In genomic region chr12:80936642-80937390, GRCh38 we compare ENCODE assay signal across 8 cellular contexts. TPM values are rescaled to one million over a fixed set of nuclear protein-coding genes. Genes with fewer than 3 reads are reported as not detected.
DNase-seq lines count a peak whose midpoint lies in the region; ATAC-seq, FAIRE-seq and TF ChIP-seq lines count a peak whose summit lies in the region.

No MANE protein-coding gene starts in this region.

- no peak for TF ChIP-seq CTCF in epithelial cell of proximal tubule (conservative IDR thresholded peaks at IDR 0.05; ENCODE audit: low read depth, low read length)

- H3K4me3 ChIP-seq in epithelial cell of proximal tubule (ENCODE audit: low read depth, low read length): peak overlapping the region; percentile 82

- peak; percentile 56 for ATAC-seq in GM19025 (IDR thresholded peaks at IDR 0.05; ENCODE audit: low read depth, unreplicated experiment)
- peak; percentile 59 for ATAC-seq in HG03064 (IDR thresholded peaks at IDR 0.05; ENCODE audit: low read depth, unreplicated experiment)

- DNase-seq in CD1c-positive myeloid dendritic cell (ENCODE audit: extremely low spot score) (peak; percentile 38), OCI-M1 (lab: John Stamatoyannopoulos, UW) (peak; percentile 41), epithelial cell of proximal tubule (ENCODE audit: low read depth) (no peak), midbrain (lab: John Stamatoyannopoulos, UW) (peak; percentile 39), urothelium cell line (ENCODE audit: low spot score) (peak; percentile 31)
- DNase-seq in activated CD4-positive, alpha-beta T cell treated with anti-CD3 and anti-CD28 coated beads for 1 hour: no peak

- no peak for FAIRE-seq in urothelium cell line (lab: Jason Lieb, UNC)

RNA-seq across cellular contexts. Expression of gene LIN7A, which starts 0.9 kb away (rescaled TPM):
- 2.2 and 2.3 TPM in 2 replicates for total RNA-seq in epithelial cell of proximal tubule

Comparison
In these comparisons a context has a peak if more than half of its experiments do, and no peak if none do; other contexts are left out.
1. DNase-seq: peak in CD1c-positive myeloid dendritic cell (single experiment), OCI-M1 (single experiment), midbrain (single experiment) and urothelium cell line (single experiment); none in epithelial cell of proximal tubule (single experiment) and activated CD4-positive, alpha-beta T cell treated with anti-CD3 and anti-CD28 coated beads for 1 hour (single experiment).